Comparison of ENCODE assay signal across 27 cellular contexts in the genomic region with DNA sequence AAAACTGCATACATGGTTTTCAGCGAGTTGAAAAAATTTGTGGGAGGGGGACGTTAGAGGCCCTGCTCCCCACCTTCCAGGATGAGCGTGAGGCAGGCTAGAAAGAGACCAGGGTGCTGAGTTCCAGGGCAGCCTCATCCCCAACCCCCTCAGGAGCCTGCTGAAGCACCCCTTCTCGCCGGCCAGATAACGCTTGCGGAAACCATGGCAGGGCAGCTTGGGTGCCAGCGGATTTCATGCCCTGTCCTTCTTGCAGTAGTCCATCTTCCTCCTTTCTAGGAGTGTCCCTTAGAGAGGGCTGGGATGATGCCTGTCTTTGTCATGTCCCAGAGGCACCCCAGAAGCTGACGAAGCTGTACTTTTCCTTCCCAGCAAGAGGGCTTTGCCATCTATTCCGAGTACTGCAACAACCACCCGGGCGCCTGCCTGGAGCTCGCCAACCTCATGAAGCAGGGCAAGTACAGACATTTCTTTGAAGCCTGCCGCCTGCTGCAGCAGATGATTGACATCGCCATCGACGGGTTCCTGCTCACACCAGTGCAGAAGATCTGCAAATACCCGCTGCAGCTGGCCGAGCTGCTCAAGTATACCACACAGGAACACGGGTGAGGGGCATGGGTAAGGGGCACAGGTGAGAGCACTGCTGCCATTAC. TPM values are rescaled to one million over a fixed set of nuclear protein-coding genes. Genes with fewer than 3 reads are reported as not detected.
DNase-seq lines count a peak whose midpoint lies in the region; ATAC-seq and TF ChIP-seq lines count a peak whose summit lies in the region.
"Had no signal": no experiment of that assay in that cellular context is flagged by ENCODE, and none has a peak within 500 bp of the region (broad histone marks: within the 10 kb centered on the region; RNA-seq: fewer than 3 reads in every experiment).

No MANE protein-coding gene starts in this region.

- POLR2A ChIA-PET in IMR-90 (lab: Charles Lee; ENCODE audit: unreplicated experiment): no interaction called here
- POLR2A ChIA-PET in activated CD4-positive, alpha-beta T cell treated with anti-CD3 and anti-CD28 coated beads, Interleukin-2, amount 10 ng/mL, durations not matched to agents 7 days and 5 days (lab: Charles Lee): no interaction called here

- H3K79me2 ChIP-seq in MM.1S (ENCODE audit: low read length): no peaks in the 10 kb centered on the region

- no peak overlapping the region for H3K23ac ChIP-seq in IMR-90 (ENCODE audit: low read depth, low read length)

- no peak overlapping the region for H2BK120ac ChIP-seq in IMR-90 (ENCODE audit: low read depth, low read length)

- H3K4me1 ChIP-seq in IMR-90 (ENCODE audit: control insufficient read depth, insufficient read depth, low read length) (peaks cover 2% of the 10 kb centered on the region), MM.1S (ENCODE audit: low read length) (no peaks in the 10 kb centered on the region)
- H3K4me1 ChIP-seq: A549; BLaER1 treated with 17β-estradiol and CSF1 and Interleukin-3, amounts not matched to agents 10 nM and 100 nM; SJCRH30 had no signal

- H3K18ac ChIP-seq in IMR-90 (ENCODE audit: low read depth, low read length): no peak overlapping the region

- H2AFZ ChIP-seq in IMR-90 (replicated peaks; ENCODE audit: low read length, poor library complexity) (peak overlapping the region; percentile 56), MM.1S (ENCODE audit: low read length) (no peak overlapping the region)
- H2AFZ ChIP-seq: PC-9 had no signal

- H2AK9ac ChIP-seq in IMR-90 (replicated peaks; ENCODE audit: low read depth, low read length, poor library complexity): peak overlapping the region; percentile 45

- H3K36me3 Mint-ChIP-seq in activated naive CD8-positive, alpha-beta T cell: peaks cover 7% of the 10 kb centered on the region
- peaks cover 69% of the 10 kb centered on the region for H3K36me3 Mint-ChIP-seq in activated naive CD8-positive, alpha-beta T cell treated with anti-CD3 and anti-CD28 coated beads, Interleukin-2, amount 50 U/mL, for 24 hours (ENCODE audit: low read depth)
- peaks cover 15% of the 10 kb centered on the region for H3K36me3 Mint-ChIP-seq in neural crest cell (ENCODE audit: low read depth)
- peaks cover 66% of the 10 kb centered on the region for H3K36me3 Mint-ChIP-seq in activated CD4-positive, alpha-beta T cell treated with anti-CD3 and anti-CD28 coated beads, Interleukin-2, amount 10 ng/mL, durations not matched to agents 7 days and 5 days (ENCODE audit: low read depth)

- no peak overlapping the region for H4K91ac ChIP-seq in IMR-90 (ENCODE audit: insufficient read depth, low read depth, low read length)

- H3K27me3 ChIP-seq in IMR-90 (ENCODE audit: control insufficient read depth, insufficient read depth, low read length) (no peaks in the 10 kb centered on the region), MM.1S (replicated peaks; ENCODE audit: insufficient read depth, low read length) (no peaks in the 10 kb centered on the region)
- H3K27me3 ChIP-seq: BLaER1 treated with 17β-estradiol and CSF1 and Interleukin-3, amounts not matched to agents 10 nM and 100 nM; MG63; SJCRH30 had no signal

- no peaks in the 10 kb centered on the region for H4K20me1 ChIP-seq in IMR-90 (ENCODE audit: insufficient read depth, low read length)
- H4K20me1 ChIP-seq in MM.1S (ENCODE audit: insufficient read depth, low read length): no peaks in the 10 kb centered on the region
- H4K20me1 ChIP-seq: BLaER1 treated with 17β-estradiol and CSF1 and Interleukin-3, amounts not matched to agents 10 nM and 100 nM had no signal

- H2BK5ac ChIP-seq in IMR-90 (ENCODE audit: low read depth, low read length, poor library complexity, severe bottlenecking): no peak overlapping the region

- 99% methylated on average over 12 of the region's 20 CpGs; no CpG with 5 or more reads in 1 of the 2 experiments for WGBS in IMR-90 (ENCODE audit: extremely low coverage in 2 of 2, insufficient read length in 1 of 2), 2 experiments

- DNase-seq in activated naive CD8-positive, alpha-beta T cell treated with anti-CD3 and anti-CD28 coated beads, Interleukin-2, amount 50 U/mL, for 24 hours: no peak
- DNase-seq in IMR-90 (no peak), neural crest cell (ENCODE audit: low read depth, low spot score) (no peak), MM.1S (no peak)
- DNase-seq in activated CD4-positive, alpha-beta T cell treated with anti-CD3 and anti-CD28 coated beads, Interleukin-2, amount 10 ng/mL, durations not matched to agents 7 days and 5 days: no peak
- DNase-seq: AML-193; CD8-positive, alpha-beta memory T cell; DMS 273 treated with DMSO at 0.1 percent for 48 hours; DMS79; EL; GDM1; GOT3; HCEC 1CT; KG1; MG63; NCI-H2029; NCI-H446 treated with DMSO at 0.1 percent for 48 hours; NCI-H526; PC-9; SJCRH30 had no signal

- H3K9me3 Mint-ChIP-seq in activated naive CD8-positive, alpha-beta T cell (ENCODE audit: low read depth): no peaks in the 10 kb centered on the region
- H3K9me3 Mint-ChIP-seq in activated naive CD8-positive, alpha-beta T cell treated with anti-CD3 and anti-CD28 coated beads, Interleukin-2, amount 50 U/mL, for 24 hours: no peaks in the 10 kb centered on the region
- no peaks in the 10 kb centered on the region for H3K9me3 Mint-ChIP-seq in neural crest cell
- no peaks in the 10 kb centered on the region for H3K9me3 Mint-ChIP-seq in activated CD4-positive, alpha-beta T cell treated with anti-CD3 and anti-CD28 coated beads, Interleukin-2, amount 10 ng/mL, durations not matched to agents 7 days and 5 days
- H3K9me3 Mint-ChIP-seq: CD8-positive, alpha-beta memory T cell had no signal

- no peak for TF ChIP-seq CTCF in IMR-90 (conservative IDR thresholded peaks at IDR 0.05; ENCODE audit: low read depth, low read length)
- TF ChIP-seq CTCF in neural crest cell (conservative IDR thresholded peaks at IDR 0.05): no peak
- no peak for TF ChIP-seq CTCF in MM.1S (IDR thresholded peaks at IDR 0.05; ENCODE audit: low read length)

- H3K27ac Mint-ChIP-seq in activated naive CD8-positive, alpha-beta T cell: peak overlapping the region; percentile 84
- H3K27ac Mint-ChIP-seq in activated naive CD8-positive, alpha-beta T cell treated with anti-CD3 and anti-CD28 coated beads, Interleukin-2, amount 50 U/mL, for 24 hours: no peak overlapping the region
- peak overlapping the region; percentile 21 for H3K27ac Mint-ChIP-seq in neural crest cell (ENCODE audit: unreplicated experiment)
- no peak overlapping the region for H3K27ac Mint-ChIP-seq in activated CD4-positive, alpha-beta T cell treated with anti-CD3 and anti-CD28 coated beads, Interleukin-2, amount 10 ng/mL, durations not matched to agents 7 days and 5 days

- H3K27ac ChIP-seq in IMR-90 (ENCODE audit: insufficient read depth, low read length): no peak overlapping the region
- H3K27ac ChIP-seq in MM.1S (ENCODE audit: low read length): no peak overlapping the region
- H3K27ac ChIP-seq: A549; BLaER1 treated with 17β-estradiol and CSF1 and Interleukin-3, amounts not matched to agents 10 nM and 100 nM; PC-9; SJCRH30 had no signal

- H4K8ac ChIP-seq in IMR-90 (ENCODE audit: low read depth in 2 of 2, low read length in 2 of 2): no peak overlapping the region

- H3K56ac ChIP-seq in IMR-90 (ENCODE audit: extremely low read depth, insufficient read depth, low read length): no peak overlapping the region

- no peaks in the 10 kb centered on the region for H3K9me2 ChIP-seq in MM.1S (replicated peaks; ENCODE audit: insufficient read depth, low read length)

- H3K9ac ChIP-seq in IMR-90 (ENCODE audit: low read depth, low read length): no peak overlapping the region
- no peak overlapping the region for H3K9ac ChIP-seq in MM.1S (ENCODE audit: low read length)
- H3K9ac ChIP-seq: BLaER1 treated with 17β-estradiol and CSF1 and Interleukin-3, amounts not matched to agents 10 nM and 100 nM had no signal

- intact Hi-C loops in IMR-90 (cut with micrococcal nuclease): no loop called here

- CTCF ChIA-PET in IMR-90 (lab: Yijun Ruan, JAX): no interaction called here
- CTCF ChIA-PET in activated CD4-positive, alpha-beta T cell treated with anti-CD3 and anti-CD28 coated beads, Interleukin-2, amount 10 ng/mL, durations not matched to agents 7 days and 5 days (lab: Charles Lee): interaction anchor here (1.2 kb wide), 1 partner anchor 20 kb away, joined by 3 read pairs; no protein-coding TSS in a partner anchor

- in situ Hi-C loops in IMR-90 (cut with MboI; ENCODE audit: low sequenced_read_pairs): no loop called here

- peaks cover 11% of the 10 kb centered on the region for H3K9me1 ChIP-seq in IMR-90 (ENCODE audit: insufficient read depth, low read length)

- H3K9me3 ChIP-seq in IMR-90 (ENCODE audit: control insufficient read depth, insufficient read depth, low read length): no peaks in the 10 kb centered on the region
- H3K9me3 ChIP-seq in MM.1S (replicated peaks; ENCODE audit: insufficient read depth, low read length): no peaks in the 10 kb centered on the region
- H3K9me3 ChIP-seq: A549; BLaER1 treated with 17β-estradiol and CSF1 and Interleukin-3, amounts not matched to agents 10 nM and 100 nM; MG63; SJCRH30 had no signal

- no peak overlapping the region for H4K5ac ChIP-seq in IMR-90 (ENCODE audit: low read depth, low read length)

- H3K4me2 ChIP-seq in IMR-90 (ENCODE audit: low read depth, low read length) (no peak overlapping the region), MM.1S (ENCODE audit: low read depth, low read length) (no peak overlapping the region)
- H3K4me2 ChIP-seq: A549; BLaER1 treated with 17β-estradiol and CSF1 and Interleukin-3, amounts not matched to agents 10 nM and 100 nM; PC-9 had no signal

- no peak overlapping the region for H3K4me3 ChIP-seq in IMR-90 (ENCODE audit: insufficient read depth, low read depth, low read length)
- H3K4me3 ChIP-seq in MM.1S (ENCODE audit: low read length): no peak overlapping the region
- H3K4me3 ChIP-seq: A549; BLaER1 treated with 17β-estradiol and CSF1 and Interleukin-3, amounts not matched to agents 10 nM and 100 nM; GM12878; MG63; PC-9; SJCRH30 had no signal

- no peak overlapping the region for H3K4ac ChIP-seq in IMR-90 (ENCODE audit: low read depth, low read length)

- H3K14ac ChIP-seq in IMR-90 (replicated peaks; ENCODE audit: low read depth, low read length): no peak overlapping the region

- dilution Hi-C loops in IMR-90 (cut with HindIII; ENCODE audit: low sequenced_read_pairs, unreplicated experiment): no loop called here

- 0 out of 2 replicates have a peak overlapping the region, but pooled peaks have one; percentile 16 for H2BK20ac ChIP-seq in IMR-90 (ENCODE audit: low read depth, low read length)

- H3F3A ChIP-seq in MM.1S (ENCODE audit: insufficient read depth, low read length): no peaks in the 10 kb centered on the region

- no peak for ATAC-seq in activated naive CD8-positive, alpha-beta T cell treated with anti-CD3 and anti-CD28 coated beads, Interleukin-2, amount 50 U/mL, for 24 hours
- ATAC-seq in IMR-90 (ENCODE audit: low read depth) (no peak), GM19023 (IDR thresholded peaks at IDR 0.05; ENCODE audit: unreplicated experiment) (no peak)
- ATAC-seq: A549, GM12878, Right ventricle myocardium inferior had no signal

- no peak for TF ChIP-seq RAD21 in IMR-90 (IDR thresholded peaks at IDR 0.05; ENCODE audit: low read length)

- no peak overlapping the region for H2AK5ac ChIP-seq in IMR-90 (ENCODE audit: low read depth, low read length)

- BruUV-seq in IMR-90 (replicated peaks; lab: Mats Ljungman, UMichigan): no TSS peak

- peaks cover 47% of the 10 kb centered on the region for H3K36me3 ChIP-seq in IMR-90 (ENCODE audit: control insufficient read depth, insufficient read depth, low read length)
- H3K36me3 ChIP-seq in MM.1S (replicated peaks; ENCODE audit: insufficient read depth, low read length): no peaks in the 10 kb centered on the region

- no peaks in the 10 kb centered on the region for H3K27me3 Mint-ChIP-seq in activated naive CD8-positive, alpha-beta T cell
- no peaks in the 10 kb centered on the region for H3K27me3 Mint-ChIP-seq in activated naive CD8-positive, alpha-beta T cell treated with anti-CD3 and anti-CD28 coated beads, Interleukin-2, amount 50 U/mL, for 24 hours
- H3K27me3 Mint-ChIP-seq in neural crest cell (ENCODE audit: low read depth): no peaks in the 10 kb centered on the region
- H3K27me3 Mint-ChIP-seq in activated CD4-positive, alpha-beta T cell treated with anti-CD3 and anti-CD28 coated beads, Interleukin-2, amount 10 ng/mL, durations not matched to agents 7 days and 5 days: no peaks in the 10 kb centered on the region
- H3K27me3 Mint-ChIP-seq: CD8-positive, alpha-beta memory T cell had no signal

- H2BK15ac ChIP-seq in IMR-90 (ENCODE audit: low read depth, low read length): no peak overlapping the region

- H3K4me3 Mint-ChIP-seq in activated naive CD8-positive, alpha-beta T cell: no peak overlapping the region
- no peak overlapping the region for H3K4me3 Mint-ChIP-seq in activated naive CD8-positive, alpha-beta T cell treated with anti-CD3 and anti-CD28 coated beads, Interleukin-2, amount 50 U/mL, for 24 hours
- H3K4me3 Mint-ChIP-seq in neural crest cell: no peak overlapping the region
- H3K4me3 Mint-ChIP-seq in activated CD4-positive, alpha-beta T cell treated with anti-CD3 and anti-CD28 coated beads, Interleukin-2, amount 10 ng/mL, durations not matched to agents 7 days and 5 days: no peak overlapping the region

- H3K79me1 ChIP-seq in IMR-90 (ENCODE audit: low read depth in 1 of 2, low read length in 2 of 2): peaks cover 0 to 4% of the 10 kb centered on the region in 2 experiments; a peak in 1 of 4 replicates

- TF ChIP-seq POLR2A in IMR-90 (IDR thresholded peaks at IDR 0.05; ENCODE audit: low read depth, low read length): no peak

- no peaks in the 10 kb centered on the region for H3K4me1 Mint-ChIP-seq in activated naive CD8-positive, alpha-beta T cell (ENCODE audit: low read depth)
- no peaks in the 10 kb centered on the region for H3K4me1 Mint-ChIP-seq in activated naive CD8-positive, alpha-beta T cell treated with anti-CD3 and anti-CD28 coated beads, Interleukin-2, amount 50 U/mL, for 24 hours
- peaks cover 15% of the 10 kb centered on the region for H3K4me1 Mint-ChIP-seq in neural crest cell
- H3K4me1 Mint-ChIP-seq in activated CD4-positive, alpha-beta T cell treated with anti-CD3 and anti-CD28 coated beads, Interleukin-2, amount 10 ng/mL, durations not matched to agents 7 days and 5 days: no peaks in the 10 kb centered on the region
- H3K4me1 Mint-ChIP-seq: CD8-positive, alpha-beta memory T cell had no signal

RNA-seq across cellular contexts. Expression of gene C1QTNF9, which starts 19.0 kb away (rescaled TPM):
- total RNA-seq in IMR-90 (2012; rRNA removed) (under 0.01 and 0.18 TPM in 2 replicates), neural crest cell (not detected in 2 replicates)
- polyA plus RNA-seq in IMR-90 (2012; rRNA removed): 0.21 and 0.22 TPM in 2 replicates
- polyA plus RNA-seq in IMR-90 (2012; cell fraction: cytosol; rRNA removed): 0.02 and 0.14 TPM in 2 replicates
- 0.08 and 0.49 TPM in 2 replicates for polyA plus RNA-seq in IMR-90 (2012; cell fraction: nucleus; rRNA removed; ENCODE audit: low replicate concordance)
- under 1 TPM in 1 of 2 experiments, not detected in 1; 0.10 TPM for total RNA-seq in activated CD4-positive, alpha-beta T cell treated with anti-CD3 and anti-CD28 coated beads, Interleukin-2, amount 10 ng/mL, durations not matched to agents 7 days and 5 days
- total RNA-seq: CD8-positive, alpha-beta memory T cell; GM12878; PC-9; RPMI7951; SJCRH30 had no signal
- polyA plus RNA-seq: A549; CD8-positive, alpha-beta memory T cell; GM12878 had no signal

Comparison
In these comparisons a context has a peak if more than half of its experiments do, and no peak if none do; other contexts are left out.
1. H3K27ac Mint-ChIP-seq: peak in activated naive CD8-positive, alpha-beta T cell (single experiment) and neural crest cell (single experiment); none in activated naive CD8-positive, alpha-beta T cell treated with anti-CD3 and anti-CD28 coated beads, Interleukin-2, amount 50 U/mL, for 24 hours (single experiment) and activated CD4-positive, alpha-beta T cell treated with anti-CD3 and anti-CD28 coated beads, Interleukin-2, amount 10 ng/mL, durations not matched to agents 7 days and 5 days (single experiment).